In genomic region chr7:12820777-12821176, GRCh38 we compare ENCODE assay signal across 29 cellular contexts.
"Had no signal": no experiment of that assay in that cellular context is flagged by ENCODE, and none has a peak within 500 bp of the region (broad histone marks: within the 10 kb centered on the region; RNA-seq: fewer than 3 reads in every experiment).

No MANE protein-coding gene starts in this region.

- H3K4me1 ChIP-seq: gastrocnemius medialis, left ventricle myocardium inferior, lower lobe of right lung, parathyroid adenoma, upper lobe of right lung, uterus had no signal

- H3K27me3 Mint-ChIP-seq: progenitor cell of endocrine pancreas had no signal

- DNase-seq: dorsolateral prefrontal cortex; effector CD8-positive, alpha-beta T cell; endodermal cell; foreskin fibroblast; gastrocnemius medialis; head of caudate nucleus; left cardiac atrium; left ventricle myocardium inferior; lower lobe of right lung; mucosa of descending colon; naive B cell; stimulated activated CD4-positive, alpha-beta T cell treated with anti-CD3 and anti-CD28 coated beads, Interleukin-12 subunit alpha, Interleukin-12 subunit beta, amount 100 ng/mL, for 4 hours; stimulated activated CD4-positive, alpha-beta T cell treated with anti-CD3 and anti-CD28 coated beads, Interleukin-1b, Interleukin-23, amount 100 ng/mL, for 48 hours; stimulated activated CD4-positive, alpha-beta T cell treated with anti-CD3 and anti-CD28 coated beads, Interleukin-4, amount 100 ng/mL, for 1 hour; stimulated activated CD8-positive, alpha-beta memory T cell treated with anti-CD3 and anti-CD28 coated beads, Interleukin-4, amount 100 ng/mL, for 48 hours; stimulated activated naive CD4-positive, alpha-beta T cell; stimulated activated naive CD8-positive, alpha-beta T cell treated with anti-CD3 and anti-CD28 coated beads, Interleukin-15, amount 100 ng/mL, for 72 hours; transverse colon; upper lobe of right lung; uterus had no signal

- H3K4me2 ChIP-seq: smooth muscle cell had no signal

- H3K27ac ChIP-seq: epithelial cell of prostate, gastrocnemius medialis, left ventricle myocardium inferior, lower lobe of right lung, parathyroid adenoma, suprapubic skin, transverse colon, upper lobe of right lung, uterus had no signal

- H3K9me3 ChIP-seq: gastrocnemius medialis, lower lobe of right lung, mucosa of descending colon, suprapubic skin, transverse colon, upper lobe of right lung, uterus had no signal

- H3K9ac ChIP-seq: parathyroid adenoma had no signal

- H3K27ac Mint-ChIP-seq: endodermal cell; natural killer cell treated with Interleukin-12 subunit alpha and Interleukin-12 subunit beta and Interleukin-15 and Interleukin-18, amount 100 ng/mL, for 72 hours; progenitor cell of endocrine pancreas; stimulated activated naive CD8-positive, alpha-beta T cell treated with anti-CD3 and anti-CD28 coated beads, Interleukin-15, amount 100 ng/mL, for 72 hours had no signal

- H3K4me3 ChIP-seq: dorsolateral prefrontal cortex, gastrocnemius medialis, left ventricle myocardium inferior, lower lobe of right lung, mucosa of descending colon, smooth muscle cell, suprapubic skin, transverse colon, upper lobe of right lung, uterus had no signal

- H3K36me3 Mint-ChIP-seq: naive B cell; natural killer cell treated with Interleukin-12 subunit alpha and Interleukin-12 subunit beta and Interleukin-15 and Interleukin-18, amount 100 ng/mL, for 72 hours had no signal

- H3K36me3 ChIP-seq: gastrocnemius medialis, left ventricle myocardium inferior, lower lobe of right lung, suprapubic skin, transverse colon, upper lobe of right lung, uterus had no signal

- H3K4me1 Mint-ChIP-seq: naive B cell; stimulated activated naive CD8-positive, alpha-beta T cell treated with anti-CD3 and anti-CD28 coated beads, Interleukin-15, amount 100 ng/mL, for 72 hours had no signal

- H3K79me2 ChIP-seq: parathyroid adenoma had no signal

- ATAC-seq: esophagus mucosa; gastrocnemius medialis; left cardiac atrium; lower lobe of right lung; mucosa of descending colon; natural killer cell treated with Interleukin-12 subunit alpha and Interleukin-12 subunit beta and Interleukin-15 and Interleukin-18, amount 100 ng/mL, for 72 hours; sciatic nerve; stimulated activated naive CD8-positive, alpha-beta T cell treated with anti-CD3 and anti-CD28 coated beads, Interleukin-15, amount 100 ng/mL, for 72 hours; upper lobe of right lung had no signal

- H3K27me3 ChIP-seq: dorsolateral prefrontal cortex, gastrocnemius medialis, suprapubic skin, transverse colon, upper lobe of right lung, uterus had no signal

- H3K9me3 Mint-ChIP-seq: stimulated activated naive CD8-positive, alpha-beta T cell treated with anti-CD3 and anti-CD28 coated beads, Interleukin-15, amount 100 ng/mL, for 72 hours had no signal

- H3K4me3 Mint-ChIP-seq: endodermal cell; naive B cell; natural killer cell treated with Interleukin-12 subunit alpha and Interleukin-12 subunit beta and Interleukin-15 and Interleukin-18, amount 100 ng/mL, for 72 hours; neural crest cell; stimulated activated naive CD8-positive, alpha-beta T cell treated with anti-CD3 and anti-CD28 coated beads, Interleukin-15, amount 100 ng/mL, for 72 hours had no signal

- H2AFZ ChIP-seq: parathyroid adenoma had no signal
